ENCODE assay signal across 31 cellular contexts in the genomic region with DNA sequence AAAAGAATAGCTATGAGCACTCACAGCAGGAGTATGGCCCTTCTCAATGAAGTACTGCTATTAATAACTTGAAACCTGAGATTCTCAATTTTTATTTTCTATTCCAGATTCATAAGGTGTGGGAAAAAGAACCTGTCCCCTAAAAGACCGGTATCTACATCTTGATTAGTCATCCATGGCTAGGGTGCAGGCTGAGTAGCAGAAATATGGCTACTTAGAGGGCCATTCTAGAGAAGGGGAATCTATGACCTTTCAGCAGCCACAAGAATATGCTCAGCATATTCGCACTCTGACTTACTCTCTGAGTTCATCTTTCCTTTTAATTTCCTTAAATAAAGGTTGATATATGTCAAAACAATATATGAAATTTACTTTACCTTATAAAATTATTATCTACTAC. TPM values are rescaled to one million over a fixed set of nuclear protein-coding genes. Genes with fewer than 3 reads are reported as not detected.
DNase-seq lines count a peak whose midpoint lies in the region; ATAC-seq and TF ChIP-seq lines count a peak whose summit lies in the region.
"Had no signal": no experiment of that assay in that cellular context is flagged by ENCODE, and none has a peak within 500 bp of the region (broad histone marks: within the 10 kb centered on the region; RNA-seq: fewer than 3 reads in every experiment).

No MANE protein-coding gene starts in this region.

- no peaks in the 10 kb centered on the region for H3K4me1 ChIP-seq in testis
- H3K4me1 ChIP-seq: breast epithelium, tibial artery had no signal

- H3K27ac ChIP-seq in testis: no peak overlapping the region
- H3K27ac ChIP-seq: breast epithelium, ovary, tibial artery had no signal

- DNase-seq in GM12865 (ENCODE audit: low read depth) (peak; percentile 32), RPMI8226 (no peak), NCI-H82 (lab: John Stamatoyannopoulos, UW) (no peak), testis (no peak)
- DNase-seq: activated CD4-positive, alpha-beta T cell treated with anti-CD3 and anti-CD28 coated beads, Interleukin-2, amount 50 U/mL, for 4 hours; activated CD8-positive, alpha-beta memory T cell treated with anti-CD3 and anti-CD28 coated beads, Interleukin-2, amount 50 U/mL, for 48 hours; activated gamma-delta T cell; amniotic stem cell; CD4-positive, alpha-beta T cell; DMS153; effector CD8-positive, alpha-beta T cell; IMR-90; mucosa of descending colon; NCI-H1092; NCI-H2029; NCI-H226; NCI-H748 treated with DMSO at 0.1 percent for 48 hours; nephron progenitor cell; ovary; retina; small intestine; stimulated activated CD4-positive, alpha-beta T cell treated with anti-CD3 and anti-CD28 coated beads, Interleukin-4, amount 100 ng/mL, for 1 hour; stimulated activated naive CD4-positive, alpha-beta T cell treated with Interleukin-2 at 50 U/mL for 16 hours; tibial artery had no signal

- H3K9me3 ChIP-seq in testis: no peaks in the 10 kb centered on the region
- H3K9me3 ChIP-seq: breast epithelium, mucosa of descending colon, ovary, tibial artery had no signal

- no peaks in the 10 kb centered on the region for H3K27me3 ChIP-seq in testis
- H3K27me3 ChIP-seq: breast epithelium, ovary, tibial artery had no signal

- no peak for TF ChIP-seq CTCF in GM12865 (IDR thresholded peaks at IDR 0.05; ENCODE audit: insufficient read depth, low read depth, low read length, missing control alignments)
- no peak for TF ChIP-seq CTCF in testis (IDR thresholded peaks at IDR 0.05)

- TF ChIP-seq POLR2A in testis (IDR thresholded peaks at IDR 0.05): no peak

- WGBS in testis, 2 donors: 97% methylated on average over 2 of the region's 2 CpGs

- H3K36me3 ChIP-seq in testis (ENCODE audit: low read depth, missing control alignments): no peaks in the 10 kb centered on the region
- H3K36me3 ChIP-seq: ovary had no signal

- H3K4me3 ChIP-seq in GM12865 (ENCODE audit: low read depth, low read length) (no peak overlapping the region), testis (no peak overlapping the region)
- H3K4me3 ChIP-seq: breast epithelium, lung, mucosa of descending colon, ovary, tibial artery had no signal

- ATAC-seq in GM18498 (IDR thresholded peaks at IDR 0.05; ENCODE audit: unreplicated experiment) (peak; percentile 57), GM21619 (IDR thresholded peaks at IDR 0.05; ENCODE audit: unreplicated experiment) (peak; percentile 46), HG03108 (IDR thresholded peaks at IDR 0.05; ENCODE audit: unreplicated experiment) (peak; percentile 25)
- ATAC-seq: mucosa of descending colon had no signal

- intact Hi-C loops in testis (cut with DNase I; ENCODE audit: low total_unique reads): no loop called here

RNA-seq across cellular contexts. Expression of gene WDR36, which starts 27.7 kb away (rescaled TPM):
- 10 to 100 TPM; 18.0 to 23.9 TPM for total RNA-seq in testis
- 11.6 TPM for polyA plus RNA-seq in testis (ENCODE audit: insufficient read depth, low read depth, low replicate concordance)

RNA-seq across cellular contexts. Expression of gene TSLP, which starts 48.3 kb away (rescaled TPM):
- total RNA-seq in testis: 1 to 10 TPM; 1.7 TPM
- polyA plus RNA-seq in testis (ENCODE audit: insufficient read depth, low read depth, low replicate concordance): 1.2 TPM
- total RNA-seq: CD4-positive, alpha-beta T cell; G401; RPMI7951 had no signal
